2 cellular contexts compared by ENCODE assay signal in the genomic region with DNA sequence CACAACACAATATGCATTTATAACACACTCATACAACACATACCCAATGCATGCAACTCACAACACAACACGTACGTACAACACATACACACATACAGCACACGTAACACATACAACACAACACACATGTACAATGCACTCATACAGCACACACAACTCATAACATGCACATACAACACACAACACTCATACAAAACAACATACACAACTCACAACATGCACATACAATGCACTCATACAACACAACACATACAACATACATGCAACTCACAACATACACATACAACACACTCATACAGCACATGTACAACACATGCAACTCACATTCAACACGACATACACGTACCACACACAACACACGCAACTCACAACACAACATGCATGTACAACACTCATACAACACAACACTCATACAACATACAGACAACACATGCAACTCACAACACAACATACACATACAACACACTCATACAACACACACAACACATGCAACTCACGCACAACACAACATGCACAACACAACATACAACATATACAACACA.
TF ChIP-seq lines count a peak whose summit lies in the region.

No MANE protein-coding gene starts in this region.

TF ChIP-seq in A549, 52 proteins besides CTCF, POLR2A, EP300 and RAD21:
- TF ChIP-seq EHMT2 (IDR thresholded peaks at IDR 0.05; ENCODE audit: low read depth) (no peak), TFCP2L1 (CRISPR knock-in tag; IDR thresholded peaks at IDR 0.05) (no peak), TP53 (CRISPR knock-in tag; IDR thresholded peaks at IDR 0.05) (no peak), ESRRA (IDR thresholded peaks at IDR 0.05; ENCODE audit: borderline replicate concordance, low read length) (no peak)
- TF ChIP-seq, protein P1, sequence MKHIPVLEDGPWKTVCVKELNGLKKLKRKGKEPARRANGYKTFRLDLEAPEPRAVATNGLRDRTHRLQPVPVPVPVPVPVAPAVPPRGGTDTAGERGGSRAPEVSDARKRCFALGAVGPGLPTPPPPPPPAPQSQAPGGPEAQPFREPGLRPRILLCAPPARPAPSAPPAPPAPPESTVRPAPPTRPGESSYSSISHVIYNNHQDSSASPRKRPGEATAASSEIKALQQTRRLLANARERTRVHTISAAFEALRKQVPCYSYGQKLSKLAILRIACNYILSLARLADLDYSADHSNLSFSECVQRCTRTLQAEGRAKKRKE (CRISPR knock-in tag; IDR thresholded peaks at IDR 0.05; ENCODE audit: low read depth): no peak

TF ChIP-seq in GM12878, 131 proteins besides CTCF, POLR2A, EP300 and RAD21:
- TF ChIP-seq SREBF1 (IDR thresholded peaks at IDR 0.05; ENCODE audit: low read length) (no peak), DPF2 (IDR thresholded peaks at IDR 0.05) (no peak), NRF1 (conservative IDR thresholded peaks at IDR 0.05; ENCODE audit: low read depth, low read length) (no peak), FOXK2 (IDR thresholded peaks at IDR 0.05) (no peak), BMI1 (IDR thresholded peaks at IDR 0.05; ENCODE audit: borderline replicate concordance) (no peak), TCF3 (IDR thresholded peaks at IDR 0.05; ENCODE audit: borderline replicate concordance, insufficient read depth, low read depth, low read length) (no peak), CHD2 (IDR thresholded peaks at IDR 0.05; ENCODE audit: borderline replicate concordance, low read depth, low read length) (no peak), CREM (IDR thresholded peaks at IDR 0.05; ENCODE audit: low read depth) (no peak), SUPT20H (IDR thresholded peaks at IDR 0.05; ENCODE audit: borderline replicate concordance, control insufficient read depth, low read depth, low read length) (no peak)
- TF ChIP-seq, protein P2, sequence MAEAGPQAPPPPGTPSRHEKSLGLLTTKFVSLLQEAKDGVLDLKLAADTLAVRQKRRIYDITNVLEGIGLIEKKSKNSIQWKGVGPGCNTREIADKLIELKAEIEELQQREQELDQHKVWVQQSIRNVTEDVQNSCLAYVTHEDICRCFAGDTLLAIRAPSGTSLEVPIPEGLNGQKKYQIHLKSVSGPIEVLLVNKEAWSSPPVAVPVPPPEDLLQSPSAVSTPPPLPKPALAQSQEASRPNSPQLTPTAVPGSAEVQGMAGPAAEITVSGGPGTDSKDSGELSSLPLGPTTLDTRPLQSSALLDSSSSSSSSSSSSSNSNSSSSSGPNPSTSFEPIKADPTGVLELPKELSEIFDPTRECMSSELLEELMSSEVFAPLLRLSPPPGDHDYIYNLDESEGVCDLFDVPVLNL (IDR thresholded peaks at IDR 0.05; ENCODE audit: low read depth, low read length): no peak
